26 cellular contexts compared by ENCODE assay signal in the genomic region with DNA sequence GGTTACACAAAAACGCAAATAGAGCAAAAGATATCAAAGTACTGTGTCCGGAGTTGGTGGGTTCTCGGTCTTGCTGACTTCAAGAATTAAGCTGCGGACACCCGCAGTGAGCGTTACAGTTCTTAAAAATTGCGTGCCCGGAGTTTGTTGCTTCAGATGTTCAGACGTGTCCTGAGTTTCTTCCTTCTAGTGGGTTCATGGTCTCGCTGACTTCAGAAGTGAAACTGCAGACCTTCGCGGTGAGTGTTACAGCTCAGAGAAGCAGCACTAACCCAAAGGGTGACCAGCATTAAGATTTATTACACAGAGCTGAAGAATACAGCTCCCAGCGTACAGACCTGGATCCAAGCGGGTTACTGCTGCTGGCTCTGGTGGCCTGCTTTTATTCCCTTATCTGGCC.
"Had no signal": no experiment of that assay in that cellular context is flagged by ENCODE, and none has a peak within 500 bp of the region (broad histone marks: within the 10 kb centered on the region; RNA-seq: fewer than 3 reads in every experiment).

No MANE protein-coding gene starts in this region.

- H3K4me1 ChIP-seq: left lung, spleen, thyroid gland had no signal

- H3K9me3 ChIP-seq: mucosa of descending colon, ovary, sigmoid colon, thyroid gland, transverse colon, upper lobe of left lung, vagina had no signal

- H3K27me3 ChIP-seq: ovary, sigmoid colon, thyroid gland, transverse colon, upper lobe of left lung, vagina had no signal

- FAIRE-seq: islet of Langerhans, kidney, small intestine had no signal

- H3K4me3 Mint-ChIP-seq: immature natural killer cell; memory B cell; naive thymus-derived CD4-positive, alpha-beta T cell; natural killer cell treated with Interleukin-12 subunit alpha and Interleukin-12 subunit beta and Interleukin-15 and Interleukin-18, amount 100 ng/mL, for 72 hours; stimulated activated memory B cell treated with anti-CD40 and anti-IgM and Interleukin-4, amounts not matched to agents 10 μg/mL and 1 μg/mL and 100 μg/mL, for 72 hours; stimulated activated naive CD8-positive, alpha-beta T cell treated with anti-CD3 and anti-CD28 coated beads, Interleukin-15, amount 100 ng/mL, for 72 hours had no signal

- H3K4me3 ChIP-seq: left lung, mucosa of descending colon, ovary, sigmoid colon, spleen, thyroid gland, transverse colon, upper lobe of left lung, vagina had no signal

- H3K27ac ChIP-seq: left lung, ovary, spleen, thyroid gland, transverse colon, upper lobe of left lung, vagina had no signal

- DNase-seq: hypothalamus; immature natural killer cell; kidney; left colon; left lung; midbrain; mucosa of descending colon; naive thymus-derived CD4-positive, alpha-beta T cell; ovary; right cardiac atrium; sigmoid colon; small intestine; spleen; stimulated activated CD4-positive, alpha-beta T cell treated with anti-CD3 and anti-CD28 coated beads, Interleukin-4, amount 100 ng/mL, for 24 hours; stimulated activated naive CD4-positive, alpha-beta T cell treated with Interleukin-2 at 50 U/mL for 16 hours; stimulated activated naive CD8-positive, alpha-beta T cell treated with anti-CD3 and anti-CD28 coated beads, Interleukin-15, amount 100 ng/mL, for 72 hours; substantia nigra; thyroid gland; transverse colon had no signal

- H3K9me3 Mint-ChIP-seq: natural killer cell treated with Interleukin-12 subunit alpha and Interleukin-12 subunit beta and Interleukin-15 and Interleukin-18, amount 100 ng/mL, for 72 hours had no signal

- H3K4me1 Mint-ChIP-seq: immature natural killer cell; memory B cell; naive thymus-derived CD4-positive, alpha-beta T cell; stimulated activated memory B cell treated with anti-CD40 and anti-IgM and Interleukin-4, amounts not matched to agents 10 μg/mL and 1 μg/mL and 100 μg/mL, for 72 hours had no signal

- H3K36me3 Mint-ChIP-seq: immature natural killer cell; naive thymus-derived CD4-positive, alpha-beta T cell; natural killer cell treated with Interleukin-12 subunit alpha and Interleukin-12 subunit beta and Interleukin-15 and Interleukin-18, amount 100 ng/mL, for 72 hours; stimulated activated memory B cell treated with anti-CD40 and anti-IgM and Interleukin-4, amounts not matched to agents 10 μg/mL and 1 μg/mL and 100 μg/mL, for 72 hours had no signal

- H3K27ac Mint-ChIP-seq: immature natural killer cell; memory B cell; naive thymus-derived CD4-positive, alpha-beta T cell; natural killer cell treated with Interleukin-12 subunit alpha and Interleukin-12 subunit beta and Interleukin-15 and Interleukin-18, amount 100 ng/mL, for 72 hours; progenitor cell of endocrine pancreas; stimulated activated memory B cell treated with anti-CD40 and anti-IgM and Interleukin-4, amounts not matched to agents 10 μg/mL and 1 μg/mL and 100 μg/mL, for 72 hours; stimulated activated naive CD8-positive, alpha-beta T cell treated with anti-CD3 and anti-CD28 coated beads, Interleukin-15, amount 100 ng/mL, for 72 hours had no signal

- H3K36me3 ChIP-seq: left lung, ovary, sigmoid colon, spleen, thyroid gland, transverse colon, upper lobe of left lung, vagina had no signal

- ATAC-seq: left colon; left lung; mucosa of descending colon; naive thymus-derived CD4-positive, alpha-beta T cell; natural killer cell treated with Interleukin-12 subunit alpha and Interleukin-12 subunit beta and Interleukin-15 and Interleukin-18, amount 100 ng/mL, for 72 hours; right cardiac atrium; stimulated activated memory B cell treated with anti-CD40 and anti-IgM and Interleukin-4, amounts not matched to agents 10 μg/mL and 1 μg/mL and 100 μg/mL, for 72 hours; stimulated activated naive CD8-positive, alpha-beta T cell treated with anti-CD3 and anti-CD28 coated beads, Interleukin-15, amount 100 ng/mL, for 72 hours had no signal
